ENCODE assay signal across 12 cellular contexts in the genomic region with DNA sequence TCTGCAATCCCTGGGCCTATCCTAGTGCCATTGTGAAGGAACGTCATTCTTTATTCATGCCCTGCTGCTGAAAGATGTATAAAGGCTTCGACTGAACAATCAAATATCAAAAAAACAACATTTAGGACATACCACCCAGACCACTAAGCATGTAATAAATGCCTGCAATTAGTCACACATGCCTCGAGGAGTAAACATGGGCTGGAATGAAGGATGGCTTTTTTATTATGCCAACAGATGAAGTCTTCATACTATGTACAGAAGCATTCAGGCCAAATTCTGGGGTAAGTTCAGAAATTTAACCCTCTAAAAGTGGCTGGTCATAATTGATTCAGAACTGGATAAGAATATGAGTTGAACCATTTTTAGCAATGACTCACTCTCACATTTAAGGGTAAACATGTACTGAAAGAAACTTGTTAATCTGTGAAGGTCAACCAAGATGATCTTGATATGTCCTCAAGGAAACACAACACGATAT. TPM values are rescaled to one million over a fixed set of nuclear protein-coding genes. Genes with fewer than 3 reads are reported as not detected.
DNase-seq lines count a peak whose midpoint lies in the region; ATAC-seq and TF ChIP-seq lines count a peak whose summit lies in the region.
"Had no signal": no experiment of that assay in that cellular context is flagged by ENCODE, and none has a peak within 500 bp of the region (broad histone marks: within the 10 kb centered on the region; RNA-seq: fewer than 3 reads in every experiment).

No MANE protein-coding gene starts in this region.

- no peak overlapping the region for H3K9ac ChIP-seq in GM23248
- no peak overlapping the region for H3K9ac ChIP-seq in OCI-LY3 (ENCODE audit: low read length)

- ATAC-seq in HG02970 (IDR thresholded peaks at IDR 0.05; ENCODE audit: low FRiP score, unreplicated experiment) (no peak), HG03571 (IDR thresholded peaks at IDR 0.05; ENCODE audit: unreplicated experiment) (no peak)
- ATAC-seq: heart left ventricle had no signal

- no peak for TF ChIP-seq CTCF in OCI-LY3 (IDR thresholded peaks at IDR 0.05; ENCODE audit: low read depth, low read length)

- H3K27me3 ChIP-seq in GM23248 (replicated peaks; ENCODE audit: insufficient read depth) = peaks cover 6% of the 10 kb centered on the region; the same call in 1 of the 2 replicates
- 0 out of 2 replicates have a peak, but pooled peaks cover 4% of the 10 kb centered on the region for H3K27me3 ChIP-seq in OCI-LY3 (ENCODE audit: low read depth, low read length)
- H3K27me3 ChIP-seq: adrenal gland had no signal

- H3K4me2 ChIP-seq in GM23248 (ENCODE audit: unreplicated experiment) (no peak overlapping the region), OCI-LY3 (ENCODE audit: low read length) (peak overlapping the region; percentile 39)

- peak; percentile 16 for DNase-seq in GM23248
- peak; percentile 67 for DNase-seq in epithelial cell of prostate (ENCODE audit: low read depth, low spot score)
- peak; percentile 68 for DNase-seq in skeletal muscle cell (ENCODE audit: low read depth)
- DNase-seq in substantia nigra (lab: John Stamatoyannopoulos, UW) = no peak
- DNase-seq: activated CD4-positive, alpha-beta T cell treated with anti-CD3 and anti-CD28 coated beads, Interleukin-2, amount 50 U/mL, for 48 hours; adrenal gland; heart left ventricle; NCI-H2081 treated with DMSO at 0.1 percent for 48 hours; SHP77 treated with DMSO at 0.1 percent for 48 hours had no signal

- no peaks in the 10 kb centered on the region for H3K79me2 ChIP-seq in GM23248 (ENCODE audit: insufficient read depth)
- H3K79me2 ChIP-seq in OCI-LY3 (ENCODE audit: low read length) = no peaks in the 10 kb centered on the region

- H3K4me3 ChIP-seq in GM23248 = no peak overlapping the region
- no peak overlapping the region for H3K4me3 ChIP-seq in OCI-LY3 (ENCODE audit: low read length)
- no peak overlapping the region for H3K4me3 ChIP-seq in skeletal muscle cell (ENCODE audit: low read depth, low read length)
- H3K4me3 ChIP-seq: adrenal gland, heart left ventricle had no signal

- H3K9me3 ChIP-seq in GM23248 (ENCODE audit: low read depth) = no peaks in the 10 kb centered on the region
- H3K9me3 ChIP-seq in OCI-LY3 (ENCODE audit: insufficient read depth, low read length) = no peaks in the 10 kb centered on the region
- H3K9me3 ChIP-seq: adrenal gland, heart left ventricle had no signal

- H3K36me3 ChIP-seq in GM23248 (ENCODE audit: low read depth) (no peaks in the 10 kb centered on the region), OCI-LY3 (replicated peaks; ENCODE audit: low read depth, low read length) (no peaks in the 10 kb centered on the region)
- H3K36me3 ChIP-seq: adrenal gland, heart left ventricle had no signal

- no peaks in the 10 kb centered on the region for H4K20me1 ChIP-seq in GM23248 (ENCODE audit: insufficient read depth)
- H4K20me1 ChIP-seq in OCI-LY3 (ENCODE audit: insufficient read depth, low read length) = no peaks in the 10 kb centered on the region

- H3K27ac ChIP-seq in GM23248 (no peak overlapping the region), OCI-LY3 (ENCODE audit: low read length) (no peak overlapping the region), epithelial cell of prostate (peak overlapping the region; percentile 79), substantia nigra (ENCODE audit: low read depth, low read length, poor library complexity, severe bottlenecking) (no peak overlapping the region)
- H3K27ac ChIP-seq: adrenal gland had no signal

- H3F3A ChIP-seq in GM23248 (ENCODE audit: insufficient read depth) = 0 out of 2 replicates have a peak, but pooled peaks cover 3% of the 10 kb centered on the region

- no peaks in the 10 kb centered on the region for H3K9me2 ChIP-seq in GM23248 (ENCODE audit: insufficient read depth)

- 35 to 47% methylated on average over 4 of the region's 4 CpGs for WGBS in GM23248 (ENCODE audit: low coverage in 1 of 2, low lambda C conversion rate in 2 of 2, missing lambda C conversion rate in 2 of 2), 2 experiments

- H2AFZ ChIP-seq in GM23248 = no peak overlapping the region
- no peak overlapping the region for H2AFZ ChIP-seq in OCI-LY3 (ENCODE audit: low read depth, low read length)

- peaks cover 10% of the 10 kb centered on the region; the same call in 1 of the 2 replicates for H3K4me1 ChIP-seq in GM23248 (ENCODE audit: insufficient read depth)
- peaks cover 14% of the 10 kb centered on the region for H3K4me1 ChIP-seq in OCI-LY3 (ENCODE audit: low read length)
- H3K4me1 ChIP-seq: adrenal gland had no signal

- in situ Hi-C loops in GM23248 (cut with MboI) = no loop called here

RNA-seq across cellular contexts. Expression of a gene that starts 38.1 kb away (rescaled TPM):
- not detected in 2 replicates for total RNA-seq in GM23248 (2014; rRNA removed; shearing (Covaris generic))
- not detected in 2 replicates for polyA plus RNA-seq in GM23248 (2016; fragmentation: Nextera tagmentation; extraction: Ambion mirVana)
- total RNA-seq: adrenal gland, heart left ventricle had no signal
- polyA plus RNA-seq: adrenal gland, heart left ventricle had no signal

Comparison
In these comparisons a context has a peak if more than half of its experiments do, and no peak if none do; other contexts are left out.
1. DNase-seq: peak in GM23248 (single experiment), epithelial cell of prostate (single experiment) and skeletal muscle cell (single experiment); none in substantia nigra (0 of 49).